In the genomic region with DNA sequence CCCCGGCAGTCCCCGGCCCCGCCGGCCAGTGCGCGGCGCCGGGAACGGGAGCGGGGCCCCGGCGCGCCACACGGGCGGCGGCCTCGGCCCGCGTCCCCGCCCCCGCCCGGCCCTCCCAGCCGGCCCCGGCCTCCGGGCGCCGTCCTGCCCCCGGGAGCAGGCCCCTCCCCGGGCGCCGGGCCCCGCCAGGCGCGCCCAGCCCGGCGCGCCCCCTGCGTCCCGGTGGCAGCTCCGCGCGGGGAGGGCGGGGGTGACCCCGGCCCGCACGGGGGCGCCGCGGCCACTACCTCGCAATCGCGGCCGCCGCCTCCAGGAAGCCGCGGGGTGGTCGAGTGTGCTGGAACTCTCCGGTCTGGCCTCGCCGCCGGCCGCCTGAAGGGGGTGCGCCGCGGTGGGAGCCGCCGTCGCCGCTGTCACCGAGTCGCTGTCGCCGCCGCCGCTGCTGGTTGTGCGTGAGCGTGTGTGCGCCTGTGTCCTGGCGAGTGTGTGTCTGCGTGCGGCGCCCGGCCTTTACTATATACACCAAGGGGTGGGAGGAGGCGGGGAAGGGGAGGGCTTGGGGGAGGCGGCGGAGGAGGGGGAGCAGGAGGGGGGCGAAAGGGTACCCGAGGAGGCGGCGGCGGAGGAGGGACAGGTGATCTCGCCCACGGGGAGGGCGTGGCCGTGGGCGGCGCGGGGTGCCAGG, we compare ENCODE assay signal across 8 cellular contexts. TPM values are rescaled to one million over a fixed set of nuclear protein-coding genes. Genes with fewer than 3 reads are reported as not detected.
DNase-seq lines count a peak whose midpoint lies in the region; TF ChIP-seq lines count a peak whose summit lies in the region.

A gene (minus strand): TSS at position 488 of the 685 bp plus-strand sequence. CDS start 59,288 bp downstream, outside the sequence.

- WGBS in esophagus squamous epithelium, 2 donors: 42% methylated on average over 9 of the region's 98 CpGs; no CpG with 5 or more reads in 1 of the 2 donors

- H3K9me3 ChIP-seq in esophagus squamous epithelium (no peaks in the 10 kb centered on the region), neuron (ENCODE audit: low read length) (no peaks in the 10 kb centered on the region)

- peaks cover 53% of the 10 kb centered on the region for H3K27me3 Mint-ChIP-seq in activated CD4-positive, alpha-beta T cell treated with anti-CD3 and anti-CD28 coated beads, Interleukin-2, amount 10 ng/mL, durations not matched to agents 24 days and 14 days

- H3K4me1 ChIP-seq in esophagus squamous epithelium (peaks cover 0 to 18% (median 5%) of the 10 kb centered on the region in 3 donors), neuron (ENCODE audit: insufficient read depth, low read length) (peaks cover 3% of the 10 kb centered on the region)

- peak within 1 kb of the TSS; percentile 46 to 81 (median 70) for H3K27ac ChIP-seq in esophagus squamous epithelium

- no peak for TF ChIP-seq POLR2A in esophagus squamous epithelium (IDR thresholded peaks at IDR 0.05)

- H2AFZ ChIP-seq in neuron (ENCODE audit: low read depth, low read length): no peak within 1 kb of the TSS

- H3K27ac Mint-ChIP-seq in activated CD4-positive, alpha-beta T cell treated with anti-CD3 and anti-CD28 coated beads, Interleukin-2, amount 10 ng/mL, durations not matched to agents 24 days and 14 days: no peak within 1 kb of the TSS

- H3K36me3 ChIP-seq in esophagus squamous epithelium (no peaks in the 10 kb centered on the region), neuron (ENCODE audit: insufficient read depth, low read length) (no peaks in the 10 kb centered on the region)

- DNase-seq in NCI-H2107 treated with DMSO at 0.1 percent for 48 hours (lab: John Stamatoyannopoulos, UW; ENCODE audit: unreplicated experiment): peak; percentile 14
- DNase-seq in NCI-H2107 (lab: John Stamatoyannopoulos, UW): no peak
- DNase-seq in activated CD4-positive, alpha-beta T cell treated with anti-CD3 and anti-CD28 coated beads, Interleukin-2, amount 10 ng/mL, durations not matched to agents 24 days and 14 days: peak; percentile 56
- DNase-seq in esophagus squamous epithelium (lab: John Stamatoyannopoulos, UW): no peak
- DNase-seq in NCI-H774 (lab: John Stamatoyannopoulos, UW): no peak
- no peak for DNase-seq in NAMALWA (ENCODE audit: low spot score)
- no peak for DNase-seq in DMS153 treated with DMSO at 0.1 percent for 48 hours (lab: John Stamatoyannopoulos, UW; ENCODE audit: unreplicated experiment)

- H3K9me3 Mint-ChIP-seq in activated CD4-positive, alpha-beta T cell treated with anti-CD3 and anti-CD28 coated beads, Interleukin-2, amount 10 ng/mL, durations not matched to agents 24 days and 14 days: no peaks in the 10 kb centered on the region

- intact Hi-C loops in activated CD4-positive, alpha-beta T cell treated with anti-CD3 and anti-CD28 coated beads, Interleukin-2, amount 10 ng/mL, durations not matched to agents 24 days and 14 days (cut with micrococcal nuclease): no loop called here
- intact Hi-C loops in esophagus squamous epithelium (cut with DNase I): no loop called here

- peak within 1 kb of the TSS; percentile 63 for H3K4me3 Mint-ChIP-seq in activated CD4-positive, alpha-beta T cell treated with anti-CD3 and anti-CD28 coated beads, Interleukin-2, amount 10 ng/mL, durations not matched to agents 24 days and 14 days

- H3K4me1 Mint-ChIP-seq in activated CD4-positive, alpha-beta T cell treated with anti-CD3 and anti-CD28 coated beads, Interleukin-2, amount 10 ng/mL, durations not matched to agents 24 days and 14 days: peaks cover 3% of the 10 kb centered on the region

- no peak for TF ChIP-seq CTCF in esophagus squamous epithelium (IDR thresholded peaks at IDR 0.05)

- H3K4me3 ChIP-seq in esophagus squamous epithelium (peak within 1 kb of the TSS; percentile 40 to 72 (median 52)), neuron (ENCODE audit: low read length) (peak within 1 kb of the TSS; percentile 41)

- H3K27me3 ChIP-seq in esophagus squamous epithelium (peaks cover 0 to 34% (median 0%) of the 10 kb centered on the region in 4 donors), neuron (ENCODE audit: insufficient read depth, low read length) (peaks cover 76% of the 10 kb centered on the region)

- no peaks in the 10 kb centered on the region for H3K36me3 Mint-ChIP-seq in activated CD4-positive, alpha-beta T cell treated with anti-CD3 and anti-CD28 coated beads, Interleukin-2, amount 10 ng/mL, durations not matched to agents 24 days and 14 days (ENCODE audit: low read depth)

RNA-seq across cellular contexts. Expression of the gene that starts here (rescaled TPM):
- 0.14 and 0.16 TPM in 2 replicates for total RNA-seq in activated CD4-positive, alpha-beta T cell treated with anti-CD3 and anti-CD28 coated beads, Interleukin-2, amount 10 ng/mL, durations not matched to agents 24 days and 14 days
- 10 to 100 TPM in 1 of 4 donors, 1 to 10 TPM in 1, under 1 TPM in 2; 0.38 to 17.7 (median 2.5) TPM for total RNA-seq in esophagus squamous epithelium

Comparison
In these comparisons a context has a peak if more than half of its experiments do, and no peak if none do; other contexts are left out.
1. Peak in DNase-seq in activated CD4-positive, alpha-beta T cell treated with anti-CD3 and anti-CD28 coated beads, Interleukin-2, amount 10 ng/mL, durations not matched to agents 24 days and 14 days; RNA of the gene not detected or under 1 TPM.